2 cellular contexts compared by ENCODE assay signal in genomic region chr14:68945190-68945584, GRCh38.
TF ChIP-seq lines count a peak whose summit lies in the region.

No MANE protein-coding gene starts in this region.

TF ChIP-seq in HCT116, 20 proteins besides CTCF, POLR2A, EP300 and RAD21:
- TF ChIP-seq REST (IDR thresholded peaks at IDR 0.05; ENCODE audit: low read depth) = no peak
- no peak for TF ChIP-seq MAX (IDR thresholded peaks at IDR 0.05)
- no peak for TF ChIP-seq JUND (IDR thresholded peaks at IDR 0.05)
- no peak for TF ChIP-seq EGR1 (IDR thresholded peaks at IDR 0.05; ENCODE audit: low read depth)
- no peak for TF ChIP-seq ZBTB33 (IDR thresholded peaks at IDR 0.05; ENCODE audit: extremely low read depth, insufficient replicate concordance, low read length)
- TF ChIP-seq ATF3 (IDR thresholded peaks at IDR 0.05) = no peak

TF ChIP-seq in HepG2, 621 proteins besides CTCF, POLR2A, EP300 and RAD21:
- TF ChIP-seq FOXJ3 (CRISPR knock-in tag; IDR thresholded peaks at IDR 0.05; ENCODE audit: borderline replicate concordance) (no peak), FOXO4 (CRISPR knock-in tag; conservative IDR thresholded peaks at IDR 0.05) (0 out of 2 replicates have a peak, but pooled peaks have one; percentile 66)
